Comparison of ENCODE assay signal across 7 cellular contexts in genomic region chr19:57362419-57362818, GRCh38. TPM values are rescaled to one million over a fixed set of nuclear protein-coding genes. Genes with fewer than 3 reads are reported as not detected.
A peak's percentile ranks its signal among the peaks of the same experiment; 100 is the strongest.
DNase-seq lines count a peak whose midpoint lies in the region; ATAC-seq lines count a peak whose summit lies in the region.

No MANE protein-coding gene starts in this region.

- peaks cover 22% of the 10 kb centered on the region for H3K36me3 ChIP-seq in HUES64 (ENCODE audit: insufficient read depth, low read length)

- ATAC-seq in stimulated activated naive B cell treated with anti-CD40 and anti-IgM and Interleukin-4, amounts not matched to agents 10 μg/mL and 1 μg/mL and 100 μg/mL, for 72 hours (replicated peaks), result no peak
- ATAC-seq in GM21447 (IDR thresholded peaks at IDR 0.05; ENCODE audit: unreplicated experiment), result no peak

- 92% methylated on average over 2 of the region's 2 CpGs for WGBS in HUES64

- H3K4me3 ChIP-seq in HUES64 (ENCODE audit: low read length) (peak overlapping the region; percentile 57), iPS-18c (ENCODE audit: insufficient read depth, low read depth, low read length) (peak overlapping the region; percentile 40; the same call in 1 of the 2 replicates)

- no peak overlapping the region for H3K27ac Mint-ChIP-seq in activated naive CD8-positive, alpha-beta T cell
- no peak overlapping the region for H3K27ac Mint-ChIP-seq in stimulated activated naive B cell treated with anti-CD40 and anti-IgM and Interleukin-4, amounts not matched to agents 10 μg/mL and 1 μg/mL and 100 μg/mL, for 72 hours

- H3K27me3 ChIP-seq in HUES64 (ENCODE audit: insufficient read depth, low read length), result no peaks in the 10 kb centered on the region

- H3K9me3 Mint-ChIP-seq in activated naive CD8-positive, alpha-beta T cell (ENCODE audit: low read depth), result peaks cover 8% of the 10 kb centered on the region
- H3K9me3 Mint-ChIP-seq in stimulated activated naive B cell treated with anti-CD40 and anti-IgM and Interleukin-4, amounts not matched to agents 10 μg/mL and 1 μg/mL and 100 μg/mL, for 72 hours, result peaks cover 2 to 7% of the 10 kb centered on the region in 2 donors

- peak overlapping the region; percentile 93 for H3K4me3 Mint-ChIP-seq in activated naive CD8-positive, alpha-beta T cell
- peak overlapping the region; percentile 97 to 98 for H3K4me3 Mint-ChIP-seq in stimulated activated naive B cell treated with anti-CD40 and anti-IgM and Interleukin-4, amounts not matched to agents 10 μg/mL and 1 μg/mL and 100 μg/mL, for 72 hours

- no peak for DNase-seq in stimulated activated naive B cell treated with anti-CD40 and anti-IgM and Interleukin-4, amounts not matched to agents 10 μg/mL and 1 μg/mL and 100 μg/mL, for 72 hours
- DNase-seq in NCI-H524 treated with DMSO at 0.1 percent for 48 hours (lab: John Stamatoyannopoulos, UW), result no peak
- no peak for DNase-seq in H4 (ENCODE audit: low spot score)

- no peaks in the 10 kb centered on the region for H3K27me3 Mint-ChIP-seq in activated naive CD8-positive, alpha-beta T cell
- no peaks in the 10 kb centered on the region for H3K27me3 Mint-ChIP-seq in stimulated activated naive B cell treated with anti-CD40 and anti-IgM and Interleukin-4, amounts not matched to agents 10 μg/mL and 1 μg/mL and 100 μg/mL, for 72 hours

- H3K9ac ChIP-seq in HUES64 (ENCODE audit: low read depth, low read length), result peak overlapping the region; percentile 68

- H3K4me1 ChIP-seq in HUES64 (ENCODE audit: insufficient read depth, low read length), result no peaks in the 10 kb centered on the region; the same call in 1 of the 2 replicates

- peak overlapping the region; percentile 54; the same call in 1 of the 2 replicates for H3K27ac ChIP-seq in HUES64 (ENCODE audit: low read depth, low read length)

- peaks cover 33% of the 10 kb centered on the region for H3K36me3 Mint-ChIP-seq in activated naive CD8-positive, alpha-beta T cell
- peaks cover 28 to 43% of the 10 kb centered on the region in 2 donors for H3K36me3 Mint-ChIP-seq in stimulated activated naive B cell treated with anti-CD40 and anti-IgM and Interleukin-4, amounts not matched to agents 10 μg/mL and 1 μg/mL and 100 μg/mL, for 72 hours

- H3K9me3 ChIP-seq in HUES64 (ENCODE audit: insufficient read depth, low read depth, low read length), result no peaks in the 10 kb centered on the region
- H3K9me3 ChIP-seq in iPS-18c (ENCODE audit: control insufficient read depth, insufficient read depth, low read length), result no peaks in the 10 kb centered on the region

- peaks cover 15% of the 10 kb centered on the region for H3K4me1 Mint-ChIP-seq in activated naive CD8-positive, alpha-beta T cell (ENCODE audit: low read depth)
- peaks cover 9 to 11% of the 10 kb centered on the region in 2 donors for H3K4me1 Mint-ChIP-seq in stimulated activated naive B cell treated with anti-CD40 and anti-IgM and Interleukin-4, amounts not matched to agents 10 μg/mL and 1 μg/mL and 100 μg/mL, for 72 hours

RNA-seq across cellular contexts. Expression of gene TRAPPC2B, which starts 0.9 kb away (rescaled TPM):
- polyA plus RNA-seq in HUES64 (2013, experiment 1 of 2), result 12.5 TPM
- 16.7 TPM for polyA plus RNA-seq in HUES64 (2013, experiment 2 of 2)
- total RNA-seq in H4 (2014; rRNA removed; shearing (Covaris generic)), result 38.7 and 39.0 TPM in 2 replicates

RNA-seq across cellular contexts. Expression of gene ZNF547, which starts 0.9 kb away (rescaled TPM):
- polyA plus RNA-seq in HUES64 (2013, experiment 1 of 2), result 0.95 TPM
- 1.6 TPM for polyA plus RNA-seq in HUES64 (2013, experiment 2 of 2)
- total RNA-seq in H4 (2014; rRNA removed; shearing (Covaris generic)), result 1.8 and 3.6 TPM in 2 replicates

RNA-seq across cellular contexts. Expression of gene ZNF304, which starts 11.3 kb away (rescaled TPM):
- 6.4 TPM for polyA plus RNA-seq in HUES64 (2013, experiment 1 of 2)
- 6.2 TPM for polyA plus RNA-seq in HUES64 (2013, experiment 2 of 2)
- total RNA-seq in H4 (2014; rRNA removed; shearing (Covaris generic)), result 9.4 and 11.4 TPM in 2 replicates

RNA-seq across cellular contexts. Expression of gene ZNF548, which starts 27.2 kb away (rescaled TPM):
- polyA plus RNA-seq in HUES64 (2013, experiment 1 of 2), result 5.3 TPM
- polyA plus RNA-seq in HUES64 (2013, experiment 2 of 2), result 6.4 TPM
- 15.0 and 20.7 TPM in 2 replicates for total RNA-seq in H4 (2014; rRNA removed; shearing (Covaris generic))

RNA-seq across cellular contexts. Expression of gene ZNF543, which starts 42.1 kb away (rescaled TPM):
- 3.8 TPM for polyA plus RNA-seq in HUES64 (2013, experiment 1 of 2)
- 4.2 TPM for polyA plus RNA-seq in HUES64 (2013, experiment 2 of 2)
- total RNA-seq in H4 (2014; rRNA removed; shearing (Covaris generic)), result 6.9 and 7.7 TPM in 2 replicates
